1 cellular context compared by ENCODE assay signal in the genomic region with DNA sequence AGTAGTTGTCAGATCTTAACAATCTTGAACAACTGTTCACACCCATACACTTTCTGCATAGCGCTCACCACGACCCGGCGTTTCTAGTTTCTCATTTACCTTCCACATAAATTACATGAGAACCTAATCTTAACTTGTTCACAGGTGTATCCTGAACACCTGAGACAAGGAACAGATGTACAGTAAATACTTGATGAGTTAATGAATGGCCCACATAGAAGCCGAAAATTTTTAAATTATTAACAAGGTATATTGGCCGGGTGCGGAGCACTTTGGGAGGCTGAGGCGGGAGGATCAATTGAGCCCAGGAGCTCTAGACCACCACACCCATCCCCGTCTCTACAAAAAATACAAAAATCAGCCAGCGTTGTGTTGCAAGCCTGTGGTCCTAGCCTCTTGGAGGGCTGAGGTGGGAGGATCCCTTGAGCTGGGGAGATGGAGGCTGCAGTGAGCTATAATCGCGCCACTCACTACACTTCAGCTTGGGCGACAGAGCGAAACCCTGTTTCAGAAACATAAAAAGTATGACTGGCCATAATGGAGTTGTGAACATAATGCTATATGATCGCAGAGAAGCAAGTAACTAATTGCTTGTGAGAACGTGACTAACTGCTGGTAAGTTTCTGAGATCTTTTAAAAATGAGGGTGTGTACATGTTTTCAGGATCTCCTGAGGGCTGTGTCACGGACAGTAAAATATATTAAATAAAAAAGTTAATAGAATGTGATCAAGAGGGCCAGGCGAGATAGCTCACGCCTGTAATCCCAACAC.
TF ChIP-seq lines count a peak whose summit lies in the region.

No MANE protein-coding gene starts in this region.

TF ChIP-seq in K562, 482 proteins besides CTCF, POLR2A, EP300 and RAD21 (continued from another document):
- TF ChIP-seq, protein P1, sequence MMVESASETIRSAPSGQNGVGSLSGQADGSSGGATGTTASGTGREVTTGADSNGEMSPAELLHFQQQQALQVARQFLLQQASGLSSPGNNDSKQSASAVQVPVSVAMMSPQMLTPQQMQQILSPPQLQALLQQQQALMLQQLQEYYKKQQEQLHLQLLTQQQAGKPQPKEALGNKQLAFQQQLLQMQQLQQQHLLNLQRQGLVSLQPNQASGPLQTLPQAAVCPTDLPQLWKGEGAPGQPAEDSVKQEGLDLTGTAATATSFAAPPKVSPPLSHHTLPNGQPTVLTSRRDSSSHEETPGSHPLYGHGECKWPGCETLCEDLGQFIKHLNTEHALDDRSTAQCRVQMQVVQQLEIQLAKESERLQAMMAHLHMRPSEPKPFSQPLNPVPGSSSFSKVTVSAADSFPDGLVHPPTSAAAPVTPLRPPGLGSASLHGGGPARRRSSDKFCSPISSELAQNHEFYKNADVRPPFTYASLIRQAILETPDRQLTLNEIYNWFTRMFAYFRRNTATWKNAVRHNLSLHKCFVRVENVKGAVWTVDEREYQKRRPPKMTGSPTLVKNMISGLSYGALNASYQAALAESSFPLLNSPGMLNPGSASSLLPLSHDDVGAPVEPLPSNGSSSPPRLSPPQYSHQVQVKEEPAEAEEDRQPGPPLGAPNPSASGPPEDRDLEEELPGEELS (CRISPR knock-in tag; IDR thresholded peaks at IDR 0.05; ENCODE audit: borderline replicate concordance) = no peak
- peak; percentile 23 for TF ChIP-seq SAP30 (IDR thresholded peaks at IDR 0.05; ENCODE audit: borderline replicate concordance, insufficient read depth, low read depth, low read length, poor library complexity, severe bottlenecking)
TF ChIP-seq in K562: peak in this region for 19.
